ENCODE assay signal across 8 cellular contexts in genomic region chr16:27457605-27457900, GRCh38. TPM values are rescaled to one million over a fixed set of nuclear protein-coding genes. Genes with fewer than 3 reads are reported as not detected.
A peak's percentile ranks its signal among the peaks of the same experiment; 100 is the strongest.
DNase-seq lines count a peak whose midpoint lies in the region; ATAC-seq and TF ChIP-seq lines count a peak whose summit lies in the region.
"Not testable (repeated sequence)": the region's sequence is repeated elsewhere in the genome, so short reads cannot be mapped to it uniquely, and the experiment has no call there.
"Had no signal": no experiment of that assay in that cellular context is flagged by ENCODE, and none has a peak within 500 bp of the region (broad histone marks: within the 10 kb centered on the region; RNA-seq: fewer than 3 reads in every experiment).

No MANE protein-coding gene starts in this region.

- H3K9me3 ChIP-seq in CD8-positive, alpha-beta memory T cell (ENCODE audit: low read length); PC-9 (ENCODE audit: insufficient read depth, low read depth); naive thymus-derived CD4-positive, alpha-beta T cell (ENCODE audit: control insufficient read depth in 2 of 3, low read length in 3 of 3): not testable (repeated sequence)

- DNase-seq in CD8-positive, alpha-beta memory T cell; PC-9; activated T-cell treated with anti-CD3 and anti-CD28 coated beads, Interleukin-2, amount 50 U/mL, for 24 hours; naive thymus-derived CD4-positive, alpha-beta T cell; stimulated activated effector memory CD8-positive, alpha-beta T cell treated with anti-CD3 and anti-CD28 coated beads, Interleukin-12 subunit alpha, Interleukin-12 subunit beta, amount 100 ng/mL, for 72 hours (ENCODE audit: low spot score in 2 of 2): not testable (repeated sequence)
- DNase-seq in Right ventricle myocardium superior: peak; percentile 33

- TSS peak; percentile 16 for BruUV-seq in PC-9 (replicated peaks; lab: Mats Ljungman, UMichigan)

- ATAC-seq in Right ventricle myocardium superior (ENCODE audit: poor library complexity); naive thymus-derived CD4-positive, alpha-beta T cell; stimulated activated effector memory CD8-positive, alpha-beta T cell treated with anti-CD3 and anti-CD28 coated beads, Interleukin-12 subunit alpha, Interleukin-12 subunit beta, amount 100 ng/mL, for 72 hours: not testable (repeated sequence)

- H3K27me3 Mint-ChIP-seq in CD8-positive, alpha-beta memory T cell; activated T-cell treated with anti-CD3 and anti-CD28 coated beads, Interleukin-2, amount 50 U/mL, for 24 hours; activated naive CD8-positive, alpha-beta T cell; naive thymus-derived CD4-positive, alpha-beta T cell: not testable (repeated sequence)

- H3K4me3 Mint-ChIP-seq in CD8-positive, alpha-beta memory T cell; activated T-cell treated with anti-CD3 and anti-CD28 coated beads, Interleukin-2, amount 50 U/mL, for 24 hours; activated naive CD8-positive, alpha-beta T cell; naive thymus-derived CD4-positive, alpha-beta T cell; stimulated activated effector memory CD8-positive, alpha-beta T cell treated with anti-CD3 and anti-CD28 coated beads, Interleukin-12 subunit alpha, Interleukin-12 subunit beta, amount 100 ng/mL, for 72 hours: not testable (repeated sequence)

- H3K4me3 ChIP-seq in CD8-positive, alpha-beta memory T cell (ENCODE audit: low read length); PC-9; naive thymus-derived CD4-positive, alpha-beta T cell (ENCODE audit: low read length): not testable (repeated sequence)

- peaks cover 61% of the 10 kb centered on the region for H3K4me1 ChIP-seq in CD8-positive, alpha-beta memory T cell (ENCODE audit: insufficient read depth, low read length)
- not testable (repeated sequence) for H3K4me1 ChIP-seq in PC-9 (replicated peaks; ENCODE audit: insufficient read depth)
- peaks cover 34 to 42% of the 10 kb centered on the region in 2 donors for H3K4me1 ChIP-seq in naive thymus-derived CD4-positive, alpha-beta T cell (ENCODE audit: control insufficient read depth in 2 of 2, insufficient read depth in 2 of 2, low read length in 2 of 2)

- H3K79me2 ChIP-seq in PC-9 (ENCODE audit: low read depth): not testable (repeated sequence)

- not testable (repeated sequence) for H3F3A ChIP-seq in PC-9 (ENCODE audit: insufficient read depth, low read depth)

- intact Hi-C loops in PC-9 (cut with micrococcal nuclease; ENCODE audit: unreplicated experiment): loop anchor here (1.0 kb wide), 3 partner anchors 222 to 302 kb away; no protein-coding TSS in a partner anchor
- intact Hi-C loops in Right ventricle myocardium superior (cut with DNase I): loop anchor here (2.0 to 10.0 kb wide), 2 partner anchors 279 to 1623 kb away; no protein-coding TSS in a partner anchor
- intact Hi-C loops in naive thymus-derived CD4-positive, alpha-beta T cell (cut with micrococcal nuclease): loop anchor here (1.0 to 2.0 kb wide), 12 partner anchors 51 to 349 kb away; partner anchors contain the start of gene IL21R (in 1 of the 2)

- H3K27ac ChIP-seq in CD8-positive, alpha-beta memory T cell (ENCODE audit: low read depth, low read length); PC-9; naive thymus-derived CD4-positive, alpha-beta T cell (ENCODE audit: low read depth, low read length): not testable (repeated sequence)

- H3K9me3 Mint-ChIP-seq in CD8-positive, alpha-beta memory T cell; activated T-cell treated with anti-CD3 and anti-CD28 coated beads, Interleukin-2, amount 50 U/mL, for 24 hours; activated naive CD8-positive, alpha-beta T cell (ENCODE audit: low read depth); naive thymus-derived CD4-positive, alpha-beta T cell; stimulated activated effector memory CD8-positive, alpha-beta T cell treated with anti-CD3 and anti-CD28 coated beads, Interleukin-12 subunit alpha, Interleukin-12 subunit beta, amount 100 ng/mL, for 72 hours: not testable (repeated sequence)

- POLR2A ChIA-PET in CD8-positive, alpha-beta memory T cell (lab: Charles Lee): not testable (repeated sequence)
- POLR2A ChIA-PET in PC-9 (lab: Charles Lee; ENCODE audit: unreplicated experiment): interaction anchor here (0.6 kb wide), 1 partner anchor 297 kb away, joined by 4 read pairs; no protein-coding TSS in a partner anchor
- POLR2A ChIA-PET in naive thymus-derived CD4-positive, alpha-beta T cell (lab: Charles Lee): interaction anchor here (0.7 kb wide), 1 partner anchor 345 kb away, joined by 3 read pairs; no protein-coding TSS in a partner anchor

- peak overlapping the region in 6 of 8 donors; percentile 87 to 99 (median 93) for H3K27ac Mint-ChIP-seq in CD8-positive, alpha-beta memory T cell
- H3K27ac Mint-ChIP-seq in activated T-cell treated with anti-CD3 and anti-CD28 coated beads, Interleukin-2, amount 50 U/mL, for 24 hours: peak overlapping the region; percentile 88
- H3K27ac Mint-ChIP-seq in activated naive CD8-positive, alpha-beta T cell: peak overlapping the region; percentile 77
- peak overlapping the region; percentile 26 to 88 (median 79) for H3K27ac Mint-ChIP-seq in naive thymus-derived CD4-positive, alpha-beta T cell
- H3K27ac Mint-ChIP-seq in stimulated activated effector memory CD8-positive, alpha-beta T cell treated with anti-CD3 and anti-CD28 coated beads, Interleukin-12 subunit alpha, Interleukin-12 subunit beta, amount 100 ng/mL, for 72 hours: peak overlapping the region; percentile 79

- not testable (repeated sequence) for H3K4me2 ChIP-seq in PC-9

- not testable (repeated sequence) for H3K27me3 ChIP-seq in CD8-positive, alpha-beta memory T cell (ENCODE audit: insufficient read depth, low read length, poor library complexity, severe bottlenecking); PC-9 (ENCODE audit: insufficient read depth, low read depth); naive thymus-derived CD4-positive, alpha-beta T cell (ENCODE audit: control insufficient read depth in 2 of 2, insufficient read depth in 2 of 2, low read length in 2 of 2)

- peaks cover 6 to 28% (median 6%) of the 10 kb centered on the region in 3 donors for H3K36me3 Mint-ChIP-seq in CD8-positive, alpha-beta memory T cell
- H3K36me3 Mint-ChIP-seq in activated T-cell treated with anti-CD3 and anti-CD28 coated beads, Interleukin-2, amount 50 U/mL, for 24 hours (ENCODE audit: low read depth): peaks cover 30% of the 10 kb centered on the region
- not testable (repeated sequence) for H3K36me3 Mint-ChIP-seq in activated naive CD8-positive, alpha-beta T cell
- peaks cover 0 to 16% (median 4%) of the 10 kb centered on the region in 5 donors for H3K36me3 Mint-ChIP-seq in naive thymus-derived CD4-positive, alpha-beta T cell
- peaks cover 49% of the 10 kb centered on the region for H3K36me3 Mint-ChIP-seq in stimulated activated effector memory CD8-positive, alpha-beta T cell treated with anti-CD3 and anti-CD28 coated beads, Interleukin-12 subunit alpha, Interleukin-12 subunit beta, amount 100 ng/mL, for 72 hours

- H3K4me1 Mint-ChIP-seq in CD8-positive, alpha-beta memory T cell: peaks cover 50 to 85% (median 52%) of the 10 kb centered on the region in 3 donors
- H3K4me1 Mint-ChIP-seq in activated T-cell treated with anti-CD3 and anti-CD28 coated beads, Interleukin-2, amount 50 U/mL, for 24 hours (ENCODE audit: low read depth): peaks cover 68% of the 10 kb centered on the region
- peaks cover 75% of the 10 kb centered on the region for H3K4me1 Mint-ChIP-seq in activated naive CD8-positive, alpha-beta T cell (ENCODE audit: low read depth)
- H3K4me1 Mint-ChIP-seq in naive thymus-derived CD4-positive, alpha-beta T cell: peaks cover 26 to 71% (median 43%) of the 10 kb centered on the region in 7 donors
- peaks cover 78% of the 10 kb centered on the region for H3K4me1 Mint-ChIP-seq in stimulated activated effector memory CD8-positive, alpha-beta T cell treated with anti-CD3 and anti-CD28 coated beads, Interleukin-12 subunit alpha, Interleukin-12 subunit beta, amount 100 ng/mL, for 72 hours

- TF ChIP-seq CTCF in PC-9 (conservative IDR thresholded peaks at IDR 0.05): not testable (repeated sequence)

- H2AFZ ChIP-seq in PC-9: not testable (repeated sequence)

- not testable (repeated sequence) for H3K36me3 ChIP-seq in CD8-positive, alpha-beta memory T cell (ENCODE audit: insufficient read depth, low read length); PC-9 (ENCODE audit: low read depth)
- peaks cover 0 to 19% (median 0%) of the 10 kb centered on the region in 3 experiments for H3K36me3 ChIP-seq in naive thymus-derived CD4-positive, alpha-beta T cell (ENCODE audit: control insufficient read depth in 2 of 3, insufficient read depth in 3 of 3, low read length in 3 of 3)

- H4K20me1 ChIP-seq in PC-9 (ENCODE audit: insufficient read depth): not testable (repeated sequence)

- not testable (repeated sequence) for H3K9me2 ChIP-seq in PC-9 (ENCODE audit: insufficient read depth)

- CTCF ChIA-PET in CD8-positive, alpha-beta memory T cell (lab: Charles Lee): interaction anchor here (1.1 to 1.2 kb wide), 2 partner anchors 227 to 306 kb away, joined by 3 read pairs; no protein-coding TSS in a partner anchor
- CTCF ChIA-PET in PC-9 (lab: Charles Lee): not testable (repeated sequence)
- CTCF ChIA-PET in naive thymus-derived CD4-positive, alpha-beta T cell (lab: Charles Lee): interaction anchor here (1.4 to 4.0 kb wide), 4 partner anchors 11 to 223 kb away, joined by 3 to 22 read pairs (median 8); no protein-coding TSS in a partner anchor

RNA-seq across cellular contexts. Expression of gene IL21R, which starts 55.6 kb away (rescaled TPM):
- 10 to 100 TPM; 80.5 to 84.5 TPM for total RNA-seq in CD8-positive, alpha-beta memory T cell
- 53.7 TPM for polyA plus RNA-seq in CD8-positive, alpha-beta memory T cell
- total RNA-seq in PC-9 (2021) (0.35 and 3.8 TPM in 2 replicates), Right ventricle myocardium superior (0.13 TPM)
- total RNA-seq in naive thymus-derived CD4-positive, alpha-beta T cell: 10 to 100 TPM; 24.6 to 40.9 (median 31.4) TPM
- 10 to 100 TPM; 37.1 to 52.1 TPM for polyA plus RNA-seq in naive thymus-derived CD4-positive, alpha-beta T cell
- total RNA-seq: HT-29 had no signal
